ENCODE assay signal across 20 cellular contexts in the genomic region with DNA sequence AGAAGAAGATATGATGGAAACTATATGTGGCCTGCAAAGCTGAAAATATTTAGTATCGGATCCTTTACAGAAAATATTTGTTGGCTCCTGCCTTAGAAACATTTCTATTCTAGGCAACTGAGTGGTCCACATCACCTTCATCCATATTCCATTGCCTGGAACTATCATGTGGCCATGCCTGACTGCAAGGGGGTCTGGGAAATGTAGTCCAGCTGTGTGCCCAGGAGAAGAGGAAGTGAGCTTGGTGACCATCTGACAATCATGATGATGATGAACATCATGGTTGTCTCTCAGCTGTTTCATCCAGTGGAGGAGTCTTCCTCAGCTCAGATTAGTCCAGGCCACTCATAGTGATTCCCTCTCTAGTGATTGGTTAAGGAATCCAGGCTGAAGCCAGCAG.
DNase-seq lines count a peak whose midpoint lies in the region; ATAC-seq and TF ChIP-seq lines count a peak whose summit lies in the region.
"Had no signal": no experiment of that assay in that cellular context is flagged by ENCODE, and none has a peak within 500 bp of the region (broad histone marks: within the 10 kb centered on the region; RNA-seq: fewer than 3 reads in every experiment).

No MANE protein-coding gene starts in this region.

- CTCF ChIA-PET in SK-N-SH (lab: Yijun Ruan, JAX) = interaction anchor here (1.6 kb wide), 1 partner anchor 47 kb away, joined by 5 read pairs; no protein-coding TSS in a partner anchor

- H3K9me3 Mint-ChIP-seq in memory B cell = no peaks in the 10 kb centered on the region
- H3K9me3 Mint-ChIP-seq in activated T-cell treated with anti-CD3 and anti-CD28 coated beads, Interleukin-2, amount 50 U/mL, for 4 hours = no peaks in the 10 kb centered on the region
- H3K9me3 Mint-ChIP-seq: natural killer cell, T-cell had no signal

- H3K9me3 ChIP-seq in SK-N-SH = no peaks in the 10 kb centered on the region
- H3K9me3 ChIP-seq: gastrocnemius medialis, psoas muscle had no signal

- WGBS in SK-N-SH (ENCODE audit: low lambda C conversion rate) = 76% methylated on average over 1 of the region's 1 CpG

- H3K36me3 ChIP-seq in SK-N-SH (replicated peaks in 1 of 2; ENCODE audit: control insufficient read depth in 1 of 2, insufficient read depth in 2 of 2, low read length in 1 of 2) = no peaks in the 10 kb centered on the region
- H3K36me3 ChIP-seq: gastrocnemius medialis had no signal

- no peak overlapping the region for H3K9ac ChIP-seq in SK-N-SH

- POLR2A ChIA-PET in SK-N-SH (lab: Yijun Ruan, JAX) = no interaction called here

- no peak overlapping the region for H3K27ac Mint-ChIP-seq in memory B cell
- H3K27ac Mint-ChIP-seq: natural killer cell, T-cell had no signal

- no peaks in the 10 kb centered on the region for H3K36me3 Mint-ChIP-seq in memory B cell
- no peaks in the 10 kb centered on the region for H3K36me3 Mint-ChIP-seq in activated T-cell treated with anti-CD3 and anti-CD28 coated beads, Interleukin-2, amount 50 U/mL, for 4 hours (ENCODE audit: insufficient read depth)
- H3K36me3 Mint-ChIP-seq: natural killer cell, T-cell had no signal

- no peaks in the 10 kb centered on the region for H3K4me1 ChIP-seq in SK-N-SH (ENCODE audit: control insufficient read depth in 1 of 2, insufficient read depth in 2 of 2, low read depth in 1 of 2, low read length in 1 of 2)
- H3K4me1 ChIP-seq: gastrocnemius medialis, psoas muscle had no signal

- no peak overlapping the region for H2AFZ ChIP-seq in SK-N-SH (ENCODE audit: low read depth)

- DNase-seq in GM12865 (ENCODE audit: low read depth) (peak; percentile 36), KBM-7 (peak; percentile 18), SK-N-SH (no peak), memory B cell (ENCODE audit: low spot score in 2 of 2) (no peak), germinal center (ENCODE audit: low spot score) (no peak)
- DNase-seq in activated T-cell treated with anti-CD3 and anti-CD28 coated beads, Interleukin-2, amount 50 U/mL, for 4 hours = no peak
- DNase-seq: activated CD4-positive, CD25-positive, alpha-beta regulatory T cell treated with anti-CD3 and anti-CD28 coated beads, Interleukin-2, amount 50 U/mL, for 72 hours; anterior cingulate cortex; DMS79; gastrocnemius medialis; IMR-90; natural killer cell; NCI-H446; psoas muscle; stimulated activated CD4-positive, alpha-beta T cell treated with anti-CD3 and anti-CD28 coated beads, Interleukin-12 subunit alpha, Interleukin-12 subunit beta, amount 100 ng/mL, for 4 hours; stimulated activated naive CD4-positive, alpha-beta T cell; trophoblast cell had no signal

- TF ChIP-seq CTCF in GM12865 (IDR thresholded peaks at IDR 0.05; ENCODE audit: insufficient read depth, low read depth, low read length, missing control alignments) (no peak), SK-N-SH (IDR thresholded peaks at IDR 0.05) (no peak)

- no peaks in the 10 kb centered on the region for H3F3A ChIP-seq in SK-N-SH (replicated peaks; ENCODE audit: insufficient read depth)

- no peak for TF ChIP-seq EP300 in SK-N-SH (IDR thresholded peaks at IDR 0.05; ENCODE audit: borderline replicate concordance in 1 of 2, low read depth in 1 of 2, low read length in 1 of 2)

- H4K20me1 ChIP-seq in SK-N-SH (ENCODE audit: insufficient read depth) = no peaks in the 10 kb centered on the region

- no peaks in the 10 kb centered on the region for H3K9me2 ChIP-seq in SK-N-SH

- H3K27me3 ChIP-seq in SK-N-SH (ENCODE audit: insufficient read depth) = no peaks in the 10 kb centered on the region
- H3K27me3 ChIP-seq: gastrocnemius medialis had no signal

- no peak overlapping the region for H3K4me2 ChIP-seq in SK-N-SH

- no peak overlapping the region for H3K4me3 Mint-ChIP-seq in memory B cell
- no peak overlapping the region for H3K4me3 Mint-ChIP-seq in activated T-cell treated with anti-CD3 and anti-CD28 coated beads, Interleukin-2, amount 50 U/mL, for 4 hours
- H3K4me3 Mint-ChIP-seq: natural killer cell, T-cell had no signal

- H3K27me3 Mint-ChIP-seq in memory B cell = no peaks in the 10 kb centered on the region
- no peaks in the 10 kb centered on the region for H3K27me3 Mint-ChIP-seq in activated T-cell treated with anti-CD3 and anti-CD28 coated beads, Interleukin-2, amount 50 U/mL, for 4 hours (ENCODE audit: low read depth)
- H3K27me3 Mint-ChIP-seq: T-cell had no signal

- no peak for TF ChIP-seq RAD21 in SK-N-SH (IDR thresholded peaks at IDR 0.05; ENCODE audit: low read length)

- peaks cover 8% of the 10 kb centered on the region for H3K4me1 Mint-ChIP-seq in memory B cell
- H3K4me1 Mint-ChIP-seq in activated T-cell treated with anti-CD3 and anti-CD28 coated beads, Interleukin-2, amount 50 U/mL, for 4 hours (ENCODE audit: low read depth) = no peaks in the 10 kb centered on the region
- H3K4me1 Mint-ChIP-seq: natural killer cell, T-cell had no signal

- in situ Hi-C loops in KBM-7 (cut with MboI; ENCODE audit: low pct_unique_long_range_greater_than_20kb, low sequenced_read_pairs) = no loop called here

- H3K4me3 ChIP-seq in GM12865 (ENCODE audit: low read depth, low read length) (no peak overlapping the region), SK-N-SH (ENCODE audit: low read depth in 2 of 2, low read length in 1 of 2) (no peak overlapping the region)
- H3K4me3 ChIP-seq: gastrocnemius medialis, psoas muscle had no signal

- H3K79me2 ChIP-seq in SK-N-SH (ENCODE audit: insufficient read depth) = no peaks in the 10 kb centered on the region

- ATAC-seq in memory B cell (ENCODE audit: low read depth) (peak; percentile 58), HG02798 (IDR thresholded peaks at IDR 0.05; ENCODE audit: poor library complexity, unreplicated experiment) (no peak), HG03095 (IDR thresholded peaks at IDR 0.05; ENCODE audit: unreplicated experiment) (no peak)
- ATAC-seq in activated T-cell treated with anti-CD3 and anti-CD28 coated beads, Interleukin-2, amount 50 U/mL, for 4 hours = no peak
- ATAC-seq: gastrocnemius medialis, natural killer cell, psoas muscle, T-cell had no signal

- H3K27ac ChIP-seq in SK-N-SH (ENCODE audit: low read depth in 2 of 2, low read length in 1 of 2) = no peak overlapping the region
- H3K27ac ChIP-seq: gastrocnemius medialis, psoas muscle had no signal

TF ChIP-seq in SK-N-SH, 30 proteins besides CTCF, POLR2A, EP300 and RAD21:
- TF ChIP-seq, protein P1, sequence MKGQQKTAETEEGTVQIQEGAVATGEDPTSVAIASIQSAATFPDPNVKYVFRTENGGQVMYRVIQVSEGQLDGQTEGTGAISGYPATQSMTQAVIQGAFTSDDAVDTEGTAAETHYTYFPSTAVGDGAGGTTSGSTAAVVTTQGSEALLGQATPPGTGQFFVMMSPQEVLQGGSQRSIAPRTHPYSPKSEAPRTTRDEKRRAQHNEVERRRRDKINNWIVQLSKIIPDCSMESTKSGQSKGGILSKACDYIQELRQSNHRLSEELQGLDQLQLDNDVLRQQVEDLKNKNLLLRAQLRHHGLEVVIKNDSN (IDR thresholded peaks at IDR 0.05; ENCODE audit: borderline replicate concordance, low read depth) = peak; percentile 71; the same call in 1 of the 2 replicates
- no peak for TF ChIP-seq RCOR1 (IDR thresholded peaks at IDR 0.05; ENCODE audit: low read length)

Comparison
In these comparisons a context has a peak if more than half of its experiments do, and no peak if none do; other contexts are left out.
1. DNase-seq: peak in GM12865 (single experiment) and KBM-7 (single experiment); none in SK-N-SH (single experiment), memory B cell (0 of 2), germinal center (single experiment) and activated T-cell treated with anti-CD3 and anti-CD28 coated beads, Interleukin-2, amount 50 U/mL, for 4 hours (single experiment).